8 cellular contexts compared by ENCODE assay signal in the genomic region with DNA sequence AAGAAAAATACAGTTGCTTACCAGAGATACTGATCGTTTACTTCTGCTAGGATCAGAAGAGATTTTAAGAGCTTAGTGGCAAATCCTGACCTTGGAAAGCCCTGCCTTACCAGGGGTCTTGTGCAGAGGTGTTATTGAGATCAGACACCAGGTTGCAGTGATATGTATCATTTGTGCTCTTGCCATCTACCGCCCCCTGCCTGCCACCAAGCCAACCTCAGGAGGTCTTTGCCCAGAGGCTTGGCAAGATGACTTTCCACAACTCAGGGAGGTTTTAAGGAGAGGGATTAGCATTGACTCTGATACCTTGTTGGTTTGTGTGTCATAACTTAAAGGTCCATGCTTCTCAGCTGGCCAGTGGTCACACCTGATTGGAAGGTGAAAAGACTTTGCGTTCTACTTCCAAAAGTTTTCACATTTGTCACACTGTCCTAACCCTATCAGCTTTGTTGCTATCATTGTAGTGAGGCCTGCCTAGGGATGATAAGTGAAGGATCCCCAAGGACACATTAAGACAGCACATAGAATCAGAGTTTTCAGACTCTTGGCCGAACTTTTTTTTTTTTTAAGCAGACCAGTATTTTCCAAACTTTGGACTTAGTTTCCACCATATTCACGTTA. TPM values are rescaled to one million over a fixed set of nuclear protein-coding genes. Genes with fewer than 3 reads are reported as not detected.
A peak's percentile ranks its signal among the peaks of the same experiment; 100 is the strongest.
DNase-seq lines count a peak whose midpoint lies in the region; ATAC-seq, FAIRE-seq and TF ChIP-seq lines count a peak whose summit lies in the region.

No MANE protein-coding gene starts in this region.

- H3K36me3 Mint-ChIP-seq in progenitor cell of endocrine pancreas (ENCODE audit: insufficient read depth), result no peaks in the 10 kb centered on the region

- H3K27ac Mint-ChIP-seq in progenitor cell of endocrine pancreas, result no peak overlapping the region

- no peak for TF ChIP-seq POLR2A in GM12891 (IDR thresholded peaks at IDR 0.05; ENCODE audit: low read depth, low read length)

- peaks cover 7% of the 10 kb centered on the region for H3K4me1 Mint-ChIP-seq in progenitor cell of endocrine pancreas (ENCODE audit: low read depth)

- no peak overlapping the region for H3K4me3 ChIP-seq in fibroblast of mammary gland (ENCODE audit: control insufficient read depth, low read depth, low read length)

- ATAC-seq in HG02759 (IDR thresholded peaks at IDR 0.05; ENCODE audit: unreplicated experiment), result peak; percentile 83

- FAIRE-seq in GM12891 (lab: Jason Lieb, UNC), result peak; percentile 85

- peak; percentile 71 for TF ChIP-seq CTCF in fibroblast of mammary gland (conservative IDR thresholded peaks at IDR 0.05; ENCODE audit: control insufficient read depth, insufficient read depth, low read depth, low read length)
- TF ChIP-seq CTCF in progenitor cell of endocrine pancreas (IDR thresholded peaks at IDR 0.05; ENCODE audit: unreplicated experiment), result peak; percentile 62

- DNase-seq in GM12891 (ENCODE audit: insufficient read length, low spot score) (no peak), NCI-H748 treated with DMSO at 0.1 percent for 48 hours (lab: John Stamatoyannopoulos, UW) (peak; percentile 14), activated T-cell treated with anti-CD3 and anti-CD28 coated beads for 24 hours (ENCODE audit: low read depth) (peak; percentile 44), fibroblast of mammary gland (ENCODE audit: low read depth) (peak; percentile 57), progenitor cell of endocrine pancreas (ENCODE audit: low spot score, unreplicated experiment) (no peak), NK-92 (lab: John Stamatoyannopoulos, UW; ENCODE audit: unreplicated experiment) (no peak), NCI-H446 treated with DMSO at 0.1 percent for 48 hours (lab: John Stamatoyannopoulos, UW) (no peak)

- no peaks in the 10 kb centered on the region for H3K27me3 Mint-ChIP-seq in progenitor cell of endocrine pancreas

- H3K9me3 Mint-ChIP-seq in progenitor cell of endocrine pancreas (ENCODE audit: low read depth), result no peaks in the 10 kb centered on the region

- no peak overlapping the region for H3K4me3 Mint-ChIP-seq in progenitor cell of endocrine pancreas (ENCODE audit: low read depth)

TF ChIP-seq in GM12891, 5 proteins besides CTCF, POLR2A, EP300 and RAD21:
- TF ChIP-seq SPI1 (IDR thresholded peaks at IDR 0.05; ENCODE audit: low read depth, low read length) (no peak), POU2F2 (IDR thresholded peaks at IDR 0.05; ENCODE audit: low read depth, low read length) (no peak), POLR2AphosphoS5 (IDR thresholded peaks at IDR 0.05; ENCODE audit: low read depth, low read length) (no peak), PAX5 (IDR thresholded peaks at IDR 0.05; ENCODE audit: insufficient read depth, low read length, severe bottlenecking) (no peak), TAF1 (IDR thresholded peaks at IDR 0.05; ENCODE audit: low read depth, low read length) (no peak)

RNA-seq across cellular contexts. Expression of gene MGAT5, which starts 46.2 kb away (rescaled TPM):
- polyA plus RNA-seq in GM12891 (2012; ENCODE audit: low read depth, missing spikeins), result 27.6 TPM
- 106 and 110 TPM in 2 replicates for total RNA-seq in progenitor cell of endocrine pancreas

Comparison
In these comparisons a context has a peak if more than half of its experiments do, and no peak if none do; other contexts are left out.
1. DNase-seq: peak in NCI-H748 treated with DMSO at 0.1 percent for 48 hours (single experiment), activated T-cell treated with anti-CD3 and anti-CD28 coated beads for 24 hours (single experiment) and fibroblast of mammary gland (single experiment); none in GM12891 (single experiment), progenitor cell of endocrine pancreas (single experiment), NK-92 (single experiment) and NCI-H446 treated with DMSO at 0.1 percent for 48 hours (single experiment).